Comparison of ENCODE assay signal across 17 cellular contexts in genomic region chr10:110782616-110783015, GRCh38.
"Had no signal": no experiment of that assay in that cellular context is flagged by ENCODE, and none has a peak within 500 bp of the region (broad histone marks: within the 10 kb centered on the region; RNA-seq: fewer than 3 reads in every experiment).

No MANE protein-coding gene starts in this region.

- H3K36me3 ChIP-seq: brain microvascular endothelial cell, gastrocnemius medialis, uterus had no signal

- DNase-seq: activated CD4-positive, CD25-positive, alpha-beta regulatory T cell treated with anti-CD3 and anti-CD28 coated beads, Interleukin-2, amount 50 U/mL, for 72 hours; activated naive CD4-positive, alpha-beta T cell treated with Interleukin-2 at 50 U/mL for 16 hours; activated T-cell treated with anti-CD3 and anti-CD28 coated beads, Interleukin-2, amount 50 U/mL, for 72 hours; brain microvascular endothelial cell; cerebellar nuclear complex; effector memory CD8-positive, alpha-beta T cell; gastrocnemius medialis; kidney; occipital lobe; SK-N-SH; uterus had no signal

- H3K9me3 ChIP-seq: gastrocnemius medialis, SK-N-SH, uterus had no signal

- H3K79me2 ChIP-seq: hepatocyte had no signal

- H3K9me3 Mint-ChIP-seq: dendritic cell treated with granulocyte-macrophage colony-stimulating factor and Interleukin-4, amounts not matched to agents 40 ng/mL and 50 ng/mL, for 4 days; effector memory CD8-positive, alpha-beta T cell; nephron had no signal

- H2AFZ ChIP-seq: hepatocyte had no signal

- H3K4me2 ChIP-seq: hepatocyte, SK-N-SH had no signal

- H3K4me1 ChIP-seq: uterus had no signal

- H3K27ac ChIP-seq: brain microvascular endothelial cell, epithelial cell of prostate, hepatocyte, uterus had no signal

- H3K27me3 ChIP-seq: brain microvascular endothelial cell, gastrocnemius medialis, hepatocyte, uterus had no signal

- H3K9ac ChIP-seq: SK-N-SH had no signal

- ATAC-seq: gastrocnemius medialis, Right ventricle myocardium inferior, sciatic nerve had no signal

- H3K4me3 ChIP-seq: gastrocnemius medialis, hepatocyte, uterus had no signal

- FAIRE-seq: kidney had no signal

- H3K27ac Mint-ChIP-seq: dendritic cell treated with granulocyte-macrophage colony-stimulating factor and Interleukin-4, amounts not matched to agents 40 ng/mL and 50 ng/mL, for 4 days; nephron had no signal

- H3K4me3 Mint-ChIP-seq: dendritic cell treated with granulocyte-macrophage colony-stimulating factor and Interleukin-4, amounts not matched to agents 40 ng/mL and 50 ng/mL, for 4 days; effector memory CD8-positive, alpha-beta T cell; nephron had no signal
